8 cellular contexts compared by ENCODE assay signal in genomic region chr11:104343578-104343977, GRCh38.
DNase-seq lines count a peak whose midpoint lies in the region; ATAC-seq and TF ChIP-seq lines count a peak whose summit lies in the region.

No MANE protein-coding gene starts in this region.

- POLR2A ChIA-PET in CD4-positive, alpha-beta T cell (lab: Charles Lee): no interaction called here

- CTCF ChIA-PET in CD4-positive, alpha-beta T cell (lab: Charles Lee): no interaction called here

- peaks cover 0 to 10% (median 0%) of the 10 kb centered on the region in 7 donors for H3K9me3 Mint-ChIP-seq in CD14-positive monocyte
- no peaks in the 10 kb centered on the region for H3K9me3 Mint-ChIP-seq in CD4-positive, alpha-beta T cell

- H3K36me3 Mint-ChIP-seq in CD14-positive monocyte: no peaks in the 10 kb centered on the region
- H3K36me3 Mint-ChIP-seq in CD4-positive, alpha-beta T cell (ENCODE audit: low read depth): no peaks in the 10 kb centered on the region

- intact Hi-C loops in CD14-positive monocyte (cut with micrococcal nuclease): no loop called here
- intact Hi-C loops in CD4-positive, alpha-beta T cell (cut with DNase I, micrococcal nuclease): no loop called here

- H3K4me3 Mint-ChIP-seq in CD14-positive monocyte: no peak overlapping the region
- H3K4me3 Mint-ChIP-seq in CD4-positive, alpha-beta T cell: no peak overlapping the region

- no peak overlapping the region for H3K27ac ChIP-seq in CD4-positive, alpha-beta T cell (ENCODE audit: low read depth, low read length)

- H3K27ac Mint-ChIP-seq in CD14-positive monocyte: no peak overlapping the region
- no peak overlapping the region for H3K27ac Mint-ChIP-seq in CD4-positive, alpha-beta T cell

- peak; percentile 65 for ATAC-seq in GM19467 (IDR thresholded peaks at IDR 0.05; ENCODE audit: unreplicated experiment)
- peak; percentile 33 for ATAC-seq in esophagus mucosa
- ATAC-seq in CD4-positive, alpha-beta T cell (ENCODE audit: poor library complexity): no peak

- TF ChIP-seq CTCF in CD14-positive monocyte (IDR thresholded peaks at IDR 0.05): peak; percentile 13
- TF ChIP-seq CTCF in LNCaP clone FGC (IDR thresholded peaks at IDR 0.05; ENCODE audit: control insufficient read depth, extremely low read depth, insufficient read depth): peak; percentile 28
- TF ChIP-seq CTCF in CD4-positive, alpha-beta T cell (IDR thresholded peaks at IDR 0.05): no peak

- DNase-seq in CD14-positive monocyte (ENCODE audit: low spot score): no peak
- no peak for DNase-seq in LNCaP clone FGC (ENCODE audit: low read depth)
- DNase-seq in CD4-positive, alpha-beta T cell: no peak
- DNase-seq in stimulated activated CD4-positive, alpha-beta T cell treated with anti-CD3 and anti-CD28 coated beads, Interleukin-4, amount 100 ng/mL, for 1 hour: no peak
- DNase-seq in kidney glomerular epithelial cell (lab: John Stamatoyannopoulos, UW): no peak
- DNase-seq in activated gamma-delta T cell (lab: John Stamatoyannopoulos, UW): no peak

- H3K9me3 ChIP-seq in CD4-positive, alpha-beta T cell (ENCODE audit: control insufficient read depth, low read length): no peaks in the 10 kb centered on the region

- no peaks in the 10 kb centered on the region for H3K27me3 ChIP-seq in CD4-positive, alpha-beta T cell (ENCODE audit: control insufficient read depth, insufficient read depth, low read length)

- peaks cover 0 to 2% (median 0%) of the 10 kb centered on the region in 3 donors for H3K27me3 Mint-ChIP-seq in CD14-positive monocyte (ENCODE audit: low read depth in 3 of 3)
- no peaks in the 10 kb centered on the region for H3K27me3 Mint-ChIP-seq in CD4-positive, alpha-beta T cell

- no peaks in the 10 kb centered on the region for H3K4me1 Mint-ChIP-seq in CD14-positive monocyte
- no peaks in the 10 kb centered on the region for H3K4me1 Mint-ChIP-seq in CD4-positive, alpha-beta T cell (ENCODE audit: low read depth)

- no peak overlapping the region for H3K4me3 ChIP-seq in LNCaP clone FGC (ENCODE audit: low read depth, low read length)
